In genomic region chrX:37779857-37780256, GRCh38 we compare ENCODE assay signal across 2 cellular contexts.
TF ChIP-seq lines count a peak whose summit lies in the region.

TSS of gene CYBB (plus strand) at chrX:37780059. CDS start at chrX:37780078, 19 bp downstream.

TF ChIP-seq in GM12878, 131 proteins besides CTCF, POLR2A, EP300 and RAD21:
- TF ChIP-seq SPI1 (IDR thresholded peaks at IDR 0.05; ENCODE audit: borderline replicate concordance, insufficient read depth, low read depth, low read length) (peak; percentile 62; the same call in 1 of the 2 replicates), TCF3 (IDR thresholded peaks at IDR 0.05; ENCODE audit: borderline replicate concordance, insufficient read depth, low read depth, low read length) (no peak), POLR2AphosphoS5 (IDR thresholded peaks at IDR 0.05; ENCODE audit: low read length) (peak; percentile 66), ZNF217 (IDR thresholded peaks at IDR 0.05) (no peak), MTA2 (IDR thresholded peaks at IDR 0.05; ENCODE audit: low read depth) (peak; percentile 25; the same call in 1 of the 2 replicates), CUX1 (IDR thresholded peaks at IDR 0.05; ENCODE audit: insufficient replicate concordance, low read depth, low read length) (peak; percentile 71), SREBF1 (IDR thresholded peaks at IDR 0.05; ENCODE audit: low read length) (no peak)
TF ChIP-seq in GM12878: peak in this region for 4.

TF ChIP-seq in SK-N-SH, 30 proteins besides CTCF, POLR2A, EP300 and RAD21 (continued from another document):
- no peak for TF ChIP-seq PBX3 (IDR thresholded peaks at IDR 0.05)
- TF ChIP-seq ELF1 (IDR thresholded peaks at IDR 0.05): no peak
- TF ChIP-seq MEF2A (IDR thresholded peaks at IDR 0.05; ENCODE audit: borderline replicate concordance, low read depth): no peak
- TF ChIP-seq SMC3 (IDR thresholded peaks at IDR 0.05; ENCODE audit: low read depth, low read length): no peak
- TF ChIP-seq FOXM1 (IDR thresholded peaks at IDR 0.05; ENCODE audit: low read depth): no peak
- no peak for TF ChIP-seq NFIC (IDR thresholded peaks at IDR 0.05; ENCODE audit: borderline replicate concordance)
- TF ChIP-seq TEAD4 (IDR thresholded peaks at IDR 0.05; ENCODE audit: borderline replicate concordance, insufficient read depth): no peak
- no peak for TF ChIP-seq JUND (IDR thresholded peaks at IDR 0.05)
- TF ChIP-seq RFX5 (IDR thresholded peaks at IDR 0.05; ENCODE audit: low read length): no peak
- no peak for TF ChIP-seq EZH2phosphoT487 (IDR thresholded peaks at IDR 0.05; ENCODE audit: borderline replicate concordance, low read depth)
- TF ChIP-seq TCF12 (IDR thresholded peaks at IDR 0.05): no peak
- no peak for TF ChIP-seq RXRA (IDR thresholded peaks at IDR 0.05; ENCODE audit: borderline replicate concordance, low read depth)
- no peak for TF ChIP-seq POLR2AphosphoS5 (IDR thresholded peaks at IDR 0.05; ENCODE audit: low read depth, low read length)
- TF ChIP-seq NRF1 (IDR thresholded peaks at IDR 0.05; ENCODE audit: low read depth, low read length): no peak
- no peak for TF ChIP-seq IRF3 (IDR thresholded peaks at IDR 0.05; ENCODE audit: low read depth, low read length)
- no peak for TF ChIP-seq RCOR1 (IDR thresholded peaks at IDR 0.05; ENCODE audit: low read length)
- no peak for TF ChIP-seq GATA2 (CRISPR knock-in tag; IDR thresholded peaks at IDR 0.05)
- TF ChIP-seq CHD2 (IDR thresholded peaks at IDR 0.05; ENCODE audit: low read length, partially characterized antibody): no peak
TF ChIP-seq in SK-N-SH: peak in this region for 0.
